In the genomic region with DNA sequence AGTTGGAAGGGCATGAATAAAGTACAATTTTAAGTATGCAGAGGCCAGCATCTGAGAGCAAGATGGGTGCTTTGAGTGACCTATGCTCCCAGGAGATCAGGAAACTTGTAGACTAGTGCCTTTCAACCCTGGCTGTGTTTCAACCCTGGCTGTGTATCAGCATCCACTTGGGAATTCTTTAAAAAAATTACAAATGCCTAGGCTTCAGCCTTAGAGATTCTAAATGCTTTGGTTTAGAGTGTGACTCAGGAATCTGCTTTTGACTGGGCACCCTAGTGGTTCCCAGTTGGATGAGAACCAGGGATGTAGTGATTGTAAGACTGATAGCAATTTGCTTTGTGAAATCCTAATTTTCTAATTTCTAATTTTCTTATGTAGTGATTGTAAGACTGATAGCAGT, we compare ENCODE assay signal across 19 cellular contexts.
"Had no signal": no experiment of that assay in that cellular context is flagged by ENCODE, and none has a peak within 500 bp of the region (broad histone marks: within the 10 kb centered on the region; RNA-seq: fewer than 3 reads in every experiment).

No MANE protein-coding gene starts in this region.

- H3K4me3 ChIP-seq: cardiac muscle cell, esophagus squamous epithelium, gastrocnemius medialis, left ventricle myocardium inferior, transverse colon, vagina had no signal

- H3K36me3 ChIP-seq: cardiac muscle cell, esophagus squamous epithelium, gastrocnemius medialis, transverse colon, vagina had no signal

- H3K9me3 ChIP-seq: esophagus squamous epithelium, gastrocnemius medialis, transverse colon, vagina had no signal

- H3K27me3 ChIP-seq: cardiac muscle cell, esophagus squamous epithelium, gastrocnemius medialis, transverse colon, vagina had no signal

- ATAC-seq: activated CD4-positive, CD25-positive, alpha-beta regulatory T cell treated with anti-CD3 and anti-CD28 coated beads, Interleukin-2, amount 50 U/mL, for 24 hours; effector memory CD8-positive, alpha-beta T cell; gastrocnemius medialis had no signal

- DNase-seq: activated CD4-positive, alpha-beta T cell treated with anti-CD3 and anti-CD28 coated beads, Interleukin-2, amount 50 U/mL, for 1 hour; activated CD8-positive, alpha-beta memory T cell treated with anti-CD3 and anti-CD28 coated beads, Interleukin-2, amount 50 U/mL, for 4 hours; activated effector memory CD4-positive, alpha-beta T cell treated with anti-CD3 and anti-CD28 coated beads, Interleukin-2, amount 50 U/mL, for 16 hours; activated naive CD4-positive, alpha-beta T cell treated with anti-CD3 and anti-CD28 coated beads, Interleukin-2, amount 50 U/mL, for 16 hours; activated T-cell treated with anti-CD3 and anti-CD28 coated beads, Interleukin-2, amount 50 U/mL, for 48 hours; aorta; effector memory CD8-positive, alpha-beta T cell; esophagus squamous epithelium; gastrocnemius medialis; head of caudate nucleus; kidney glomerular epithelial cell; left ventricle myocardium inferior; occipital lobe; stimulated activated CD4-positive, alpha-beta T cell treated with anti-CD3 and anti-CD28 coated beads, Interleukin-2, amount 100 ng/mL, for 24 hours; stimulated activated naive CD4-positive, alpha-beta T cell treated with Interleukin-2 at 50 U/mL for 16 hours; transverse colon had no signal

- H3K27ac ChIP-seq: cardiac muscle cell, gastrocnemius medialis, left ventricle myocardium inferior, transverse colon, vagina had no signal
